ENCODE assay signal across 10 cellular contexts in genomic region chr16:2846511-2847310, GRCh38. TPM values are rescaled to one million over a fixed set of nuclear protein-coding genes. Genes with fewer than 3 reads are reported as not detected.
DNase-seq lines count a peak whose midpoint lies in the region; ATAC-seq, FAIRE-seq and TF ChIP-seq lines count a peak whose summit lies in the region.
"Had no signal": no experiment of that assay in that cellular context is flagged by ENCODE, and none has a peak within 500 bp of the region (broad histone marks: within the 10 kb centered on the region; RNA-seq: fewer than 3 reads in every experiment).

No MANE protein-coding gene starts in this region.

- peak; percentile 32 for DNase-seq in BJ (ENCODE audit: low read depth)
- DNase-seq in HS-5 (ENCODE audit: low read depth): peak; percentile 70
- peak; percentile 82 for DNase-seq in astrocyte (ENCODE audit: low read depth)
- DNase-seq in kidney glomerular epithelial cell (lab: John Stamatoyannopoulos, UW): peak; percentile 77
- DNase-seq in NCI-H1092 treated with DMSO at 0.1 percent for 48 hours (lab: John Stamatoyannopoulos, UW): no peak
- DNase-seq in NCI-H2171 (lab: John Stamatoyannopoulos, UW): no peak
- DNase-seq: amniotic stem cell had no signal

- H3K27ac ChIP-seq in astrocyte (ENCODE audit: low read depth, low read length): peak overlapping the region; percentile 45

- H3K27me3 ChIP-seq in BJ (ENCODE audit: control insufficient read depth, insufficient read depth, low read length) (peaks cover 24% of the 10 kb centered on the region), astrocyte (ENCODE audit: insufficient read depth, low read length) (peaks cover 6% of the 10 kb centered on the region)

- no peak for FAIRE-seq in astrocyte (lab: Jason Lieb, UNC)
- FAIRE-seq: frontal cortex had no signal

- H3K4me3 ChIP-seq in BJ (ENCODE audit: low read depth, low read length) (no peak overlapping the region), astrocyte (ENCODE audit: insufficient read depth, low read depth, low read length) (peak overlapping the region; percentile 25)

- H3K4me1 ChIP-seq in astrocyte (ENCODE audit: insufficient read depth, low read length): peaks cover 12% of the 10 kb centered on the region

- peak overlapping the region; percentile 35 for H3K4me2 ChIP-seq in astrocyte (ENCODE audit: low read length)

- H3K9me3 ChIP-seq in astrocyte (ENCODE audit: insufficient read depth, low read depth, low read length): no peaks in the 10 kb centered on the region

- peaks cover 9% of the 10 kb centered on the region for H3K27me3 Mint-ChIP-seq in astrocyte (ENCODE audit: low read depth, unreplicated experiment)

- no peak for TF ChIP-seq CTCF in BJ (IDR thresholded peaks at IDR 0.05; ENCODE audit: insufficient read depth, low read depth, low read length)
- TF ChIP-seq CTCF in astrocyte (IDR thresholded peaks at IDR 0.05; ENCODE audit: insufficient read depth, low read depth, low read length): no peak

- H2AFZ ChIP-seq in astrocyte (ENCODE audit: low read depth, low read length): no peak overlapping the region

- H4K20me1 ChIP-seq in astrocyte (ENCODE audit: insufficient read depth, low read length): no peaks in the 10 kb centered on the region

- ATAC-seq in HG03342 (IDR thresholded peaks at IDR 0.05; ENCODE audit: unreplicated experiment): no peak
- ATAC-seq in GM18861 (IDR thresholded peaks at IDR 0.05; ENCODE audit: unreplicated experiment): no peak

- POLR2A ChIA-PET in BJ (lab: Charles Lee): no interaction called here

- CTCF ChIA-PET in BJ (lab: Yijun Ruan, JAX): interaction anchor here (3.9 kb wide), 1 partner anchor 22 kb away, joined by 21 read pairs; no protein-coding TSS in a partner anchor

- H3K4me1 Mint-ChIP-seq in astrocyte (ENCODE audit: low read depth, unreplicated experiment): peaks cover 11% of the 10 kb centered on the region

- no peak overlapping the region for H3K27ac Mint-ChIP-seq in astrocyte (ENCODE audit: unreplicated experiment)

- no peaks in the 10 kb centered on the region for H3K79me2 ChIP-seq in astrocyte (ENCODE audit: insufficient read depth, low read length)

- no peaks in the 10 kb centered on the region for H3K36me3 ChIP-seq in BJ (ENCODE audit: control insufficient read depth, insufficient read depth, low read length)
- H3K36me3 ChIP-seq in astrocyte (ENCODE audit: insufficient read depth, low read length): no peaks in the 10 kb centered on the region

- H3K36me3 Mint-ChIP-seq in astrocyte (ENCODE audit: low read depth, unreplicated experiment): no peaks in the 10 kb centered on the region

- H3K9me3 Mint-ChIP-seq in astrocyte (ENCODE audit: unreplicated experiment): no peaks in the 10 kb centered on the region

- peak overlapping the region; percentile 45 for H3K9ac ChIP-seq in astrocyte (ENCODE audit: low read length)

- H3K4me3 Mint-ChIP-seq in astrocyte (ENCODE audit: unreplicated experiment): no peak overlapping the region

RNA-seq across cellular contexts. Expression of gene PRSS22, which starts 11.3 kb away (rescaled TPM):
- polyA plus RNA-seq in BJ (2011; rRNA removed): not detected in 2 replicates
- polyA minus RNA-seq in BJ (2011; rRNA and poly(A)+ RNA removed): not detected in 2 replicates
- total RNA-seq in astrocyte: 0.58 and 1.5 TPM in 2 replicates
- total RNA-seq: frontal cortex had no signal

RNA-seq across cellular contexts. Expression of gene ZG16B, which starts 16.6 kb away (rescaled TPM):
- polyA plus RNA-seq in BJ (2011; rRNA removed): 0.10 TPM in 2 replicates
- not detected in 2 replicates for polyA minus RNA-seq in BJ (2011; rRNA and poly(A)+ RNA removed)
- total RNA-seq in astrocyte: not detected in 2 replicates
- total RNA-seq: frontal cortex had no signal

RNA-seq across cellular contexts. Expression of gene PRSS21, which starts 29.7 kb away (rescaled TPM):
- polyA plus RNA-seq in BJ (2011; rRNA removed): 0.13 TPM in 1 of 2 replicates, not detected in the other
- 0.19 TPM in 1 of 2 replicates, not detected in the other for polyA minus RNA-seq in BJ (2011; rRNA and poly(A)+ RNA removed)
- not detected in 2 replicates for total RNA-seq in astrocyte
- total RNA-seq: frontal cortex had no signal

RNA-seq across cellular contexts. Expression of gene FLYWCH2, which starts 36.3 kb away (rescaled TPM):
- polyA plus RNA-seq in BJ (2011; rRNA removed): 25.6 and 39.9 TPM in 2 replicates
- polyA minus RNA-seq in BJ (2011; rRNA and poly(A)+ RNA removed): 5.3 and 6.4 TPM in 2 replicates
- 36.5 and 40.7 TPM in 2 replicates for total RNA-seq in astrocyte

RNA-seq across cellular contexts. Expression of gene PRSS41, which starts 48.4 kb away (rescaled TPM):
- polyA plus RNA-seq in BJ (2011; rRNA removed): not detected in 2 replicates
- not detected in 2 replicates for polyA minus RNA-seq in BJ (2011; rRNA and poly(A)+ RNA removed)
- not detected in 2 replicates for total RNA-seq in astrocyte
- total RNA-seq: frontal cortex had no signal

Comparison
In these comparisons a context has a peak if more than half of its experiments do, and no peak if none do; other contexts are left out.
1. DNase-seq: peak in BJ (single experiment), HS-5 (single experiment), astrocyte (single experiment) and kidney glomerular epithelial cell (single experiment); none in NCI-H1092 treated with DMSO at 0.1 percent for 48 hours (single experiment) and NCI-H2171 (single experiment).